16 cellular contexts compared by ENCODE assay signal in the genomic region with DNA sequence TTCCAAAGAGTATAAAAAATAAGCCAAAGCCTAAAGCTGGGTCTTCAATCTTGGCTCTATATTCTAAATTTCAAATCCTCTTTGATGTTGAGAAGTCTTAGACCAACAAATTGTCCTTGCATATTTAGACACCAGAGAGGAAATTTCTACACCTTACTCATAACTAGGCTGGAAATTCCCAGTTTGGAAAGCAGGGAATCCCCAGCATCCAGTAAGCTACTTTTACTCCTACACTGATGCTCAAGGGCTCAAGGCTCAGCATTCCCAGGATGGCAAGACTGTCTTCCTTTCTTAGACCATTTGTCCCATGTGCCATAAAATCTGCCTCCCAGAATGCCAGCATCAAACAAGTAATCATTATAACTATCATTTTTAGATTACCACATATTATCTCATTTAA.
"Had no signal": no experiment of that assay in that cellular context is flagged by ENCODE, and none has a peak within 500 bp of the region (broad histone marks: within the 10 kb centered on the region; RNA-seq: fewer than 3 reads in every experiment).

No MANE protein-coding gene starts in this region.

- DNase-seq: cortex of kidney; dorsolateral prefrontal cortex; effector CD8-positive, alpha-beta T cell; gastrocnemius medialis; heart right ventricle; hypothalamus; left lung; lower lobe of right lung; mesendoderm; naive B cell; stimulated activated naive CD4-positive, alpha-beta T cell treated with Interleukin-2 at 50 U/mL for 16 hours had no signal

- H3K36me3 ChIP-seq: gastrocnemius medialis, heart right ventricle, left lung, lower lobe of right lung, prostate gland had no signal

- H3K4me1 Mint-ChIP-seq: naive B cell had no signal

- H2AFZ ChIP-seq: parathyroid adenoma had no signal

- H3K9me3 ChIP-seq: gastrocnemius medialis, heart right ventricle, left lung, lower lobe of right lung, prostate gland had no signal

- ATAC-seq: esophagus mucosa, gastrocnemius medialis, heart right ventricle, left lung, lower lobe of right lung, sciatic nerve had no signal

- H3K27me3 ChIP-seq: dorsolateral prefrontal cortex, gastrocnemius medialis, heart right ventricle, left lung had no signal

- H3K4me3 Mint-ChIP-seq: naive B cell, nephron had no signal

- H3K79me2 ChIP-seq: parathyroid adenoma had no signal

- H3K9me3 Mint-ChIP-seq: naive B cell, nephron had no signal

- H3K36me3 Mint-ChIP-seq: naive B cell had no signal

- H3K9ac ChIP-seq: parathyroid adenoma had no signal

- H3K27ac ChIP-seq: dorsolateral prefrontal cortex, gastrocnemius medialis, heart right ventricle, left lung, lower lobe of right lung, parathyroid adenoma, prostate gland had no signal

- H3K4me3 ChIP-seq: dorsolateral prefrontal cortex, gastrocnemius medialis, heart right ventricle, left lung, lower lobe of right lung, prostate gland had no signal

- H3K4me1 ChIP-seq: gastrocnemius medialis, heart right ventricle, left lung, lower lobe of right lung, parathyroid adenoma, prostate gland had no signal
